ENCODE assay signal across 8 cellular contexts in the genomic region with DNA sequence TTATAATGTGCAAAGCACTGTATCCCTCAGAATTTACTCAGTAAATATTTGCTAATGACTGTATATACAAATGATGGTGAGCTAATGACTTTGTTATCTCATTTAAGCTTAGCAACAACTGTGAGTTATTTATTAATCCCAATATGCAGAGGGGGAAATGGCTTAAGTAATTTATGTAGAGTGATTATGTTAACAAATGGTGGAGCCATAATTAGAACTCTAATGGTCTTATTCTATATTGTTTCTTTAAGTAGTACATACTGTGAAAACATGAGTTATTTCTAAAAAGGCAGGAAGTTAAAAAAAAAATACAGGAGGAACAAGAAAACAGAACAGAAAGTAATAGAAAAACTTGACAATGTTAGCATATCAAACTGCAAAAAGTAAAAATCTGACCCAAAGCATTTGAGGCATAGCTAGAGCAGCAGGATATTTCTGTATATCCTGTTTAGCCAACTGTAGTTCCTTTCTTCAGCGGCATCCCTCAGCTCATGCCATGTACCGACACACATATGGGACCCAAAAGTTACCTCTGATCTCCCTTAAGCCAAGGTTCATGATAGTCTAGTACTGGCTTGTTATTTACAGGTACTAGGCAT.
DNase-seq lines count a peak whose midpoint lies in the region; ATAC-seq and TF ChIP-seq lines count a peak whose summit lies in the region.

No MANE protein-coding gene starts in this region.

- no peak for TF ChIP-seq EP300 in stomach (IDR thresholded peaks at IDR 0.05)

- peaks cover 11% of the 10 kb centered on the region for H3K4me1 Mint-ChIP-seq in activated T-helper 17 cell treated with anti-CD3 and anti-CD28 coated beads, Interleukin-2, amount 50 U/mL, for 72 hours

- TF ChIP-seq CTCF in heart left ventricle (IDR thresholded peaks at IDR 0.05), result no peak
- TF ChIP-seq CTCF in stomach (IDR thresholded peaks at IDR 0.05), result no peak

- intact Hi-C loops in heart left ventricle (cut with DNase I) (no loop called here), Right ventricle myocardium inferior (cut with DNase I) (no loop called here), stomach (cut with DNase I; ENCODE audit: low total_unique reads) (no loop called here)

- H3K27ac ChIP-seq in heart left ventricle (peak overlapping the region in 3 of 12 donors; percentile 4 to 83 (median 30)), stomach (peak overlapping the region; percentile 22 to 84 (median 56))

- H3K4me1 ChIP-seq in heart left ventricle, result peaks cover 0 to 45% (median 16%) of the 10 kb centered on the region in 12 donors
- H3K4me1 ChIP-seq in stomach, result peaks cover 12 to 31% (median 21%) of the 10 kb centered on the region in 4 donors

- H3K4me3 ChIP-seq in heart left ventricle (no peak overlapping the region), stomach (no peak overlapping the region)

- H3K27me3 Mint-ChIP-seq in activated T-helper 17 cell treated with anti-CD3 and anti-CD28 coated beads, Interleukin-2, amount 50 U/mL, for 72 hours, result no peaks in the 10 kb centered on the region

- H3K36me3 Mint-ChIP-seq in activated T-helper 17 cell treated with anti-CD3 and anti-CD28 coated beads, Interleukin-2, amount 50 U/mL, for 72 hours (ENCODE audit: low read depth), result no peaks in the 10 kb centered on the region

- no peaks in the 10 kb centered on the region for H3K9me3 Mint-ChIP-seq in activated T-helper 17 cell treated with anti-CD3 and anti-CD28 coated beads, Interleukin-2, amount 50 U/mL, for 72 hours

- H3K9me3 ChIP-seq in heart left ventricle, result no peaks in the 10 kb centered on the region
- no peaks in the 10 kb centered on the region for H3K9me3 ChIP-seq in stomach

- no peak for TF ChIP-seq POLR2A in heart left ventricle (IDR thresholded peaks at IDR 0.05)
- TF ChIP-seq POLR2A in stomach (IDR thresholded peaks at IDR 0.05), result no peak

- 46 to 61% (median 54%) methylated on average over 2 of the region's 2 CpGs for WGBS in heart left ventricle, 4 donors
- 9 to 37% (median 16%) methylated on average over 2 of the region's 2 CpGs for whole genome bisulfite sequencing in stomach, 5 donors

- H3K27me3 ChIP-seq in heart left ventricle, result no peaks in the 10 kb centered on the region
- no peaks in the 10 kb centered on the region for H3K27me3 ChIP-seq in stomach

- DNase-seq in heart left ventricle, result no peak
- no peak for DNase-seq in Right ventricle myocardium inferior (ENCODE audit: missing footprints)
- DNase-seq in stomach, result no peak
- DNase-seq in OCI-M1 (lab: John Stamatoyannopoulos, UW), result no peak
- DNase-seq in 8988T, result no peak

- ATAC-seq in heart left ventricle (peak in 3 of 4 donors; percentile 38 to 56 (median 55)), Right ventricle myocardium inferior (no peak), HG03175 (IDR thresholded peaks at IDR 0.05; ENCODE audit: unreplicated experiment) (peak; percentile 83), SK-N-SH treated with all-trans-retinoic acid at 6 μM for 48 hours (no peak)
- ATAC-seq in activated T-helper 17 cell treated with anti-CD3 and anti-CD28 coated beads, Interleukin-2, amount 50 U/mL, for 72 hours (replicated peaks), result no peak

- no peak overlapping the region for H3K27ac Mint-ChIP-seq in activated T-helper 17 cell treated with anti-CD3 and anti-CD28 coated beads, Interleukin-2, amount 50 U/mL, for 72 hours

- H3K36me3 ChIP-seq in heart left ventricle (peaks cover 0 to 1% (median 0%) of the 10 kb centered on the region in 9 donors), stomach (no peaks in the 10 kb centered on the region)

- H3K4me3 Mint-ChIP-seq in activated T-helper 17 cell treated with anti-CD3 and anti-CD28 coated beads, Interleukin-2, amount 50 U/mL, for 72 hours, result peak overlapping the region; percentile 27

TF ChIP-seq in SK-N-SH treated with all-trans-retinoic acid at 6 μM for 48 hours, 23 proteins besides CTCF, POLR2A, EP300 and RAD21:
- TF ChIP-seq, protein P1, sequence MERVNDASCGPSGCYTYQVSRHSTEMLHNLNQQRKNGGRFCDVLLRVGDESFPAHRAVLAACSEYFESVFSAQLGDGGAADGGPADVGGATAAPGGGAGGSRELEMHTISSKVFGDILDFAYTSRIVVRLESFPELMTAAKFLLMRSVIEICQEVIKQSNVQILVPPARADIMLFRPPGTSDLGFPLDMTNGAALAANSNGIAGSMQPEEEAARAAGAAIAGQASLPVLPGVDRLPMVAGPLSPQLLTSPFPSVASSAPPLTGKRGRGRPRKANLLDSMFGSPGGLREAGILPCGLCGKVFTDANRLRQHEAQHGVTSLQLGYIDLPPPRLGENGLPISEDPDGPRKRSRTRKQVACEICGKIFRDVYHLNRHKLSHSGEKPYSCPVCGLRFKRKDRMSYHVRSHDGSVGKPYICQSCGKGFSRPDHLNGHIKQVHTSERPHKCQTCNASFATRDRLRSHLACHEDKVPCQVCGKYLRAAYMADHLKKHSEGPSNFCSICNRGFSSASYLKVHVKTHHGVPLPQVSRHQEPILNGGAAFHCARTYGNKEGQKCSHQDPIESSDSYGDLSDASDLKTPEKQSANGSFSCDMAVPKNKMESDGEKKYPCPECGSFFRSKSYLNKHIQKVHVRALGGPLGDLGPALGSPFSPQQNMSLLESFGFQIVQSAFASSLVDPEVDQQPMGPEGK (CRISPR knock-in tag; IDR thresholded peaks at IDR 0.05; ENCODE audit: borderline replicate concordance), result no peak
- TF ChIP-seq PPARA (CRISPR knock-in tag; IDR thresholded peaks at IDR 0.05; ENCODE audit: borderline replicate concordance) (no peak), ARNTL (CRISPR knock-in tag; IDR thresholded peaks at IDR 0.05; ENCODE audit: borderline replicate concordance, low read depth) (no peak), RARB (CRISPR knock-in tag; IDR thresholded peaks at IDR 0.05) (no peak), BACH2 (CRISPR knock-in tag; IDR thresholded peaks at IDR 0.05; ENCODE audit: borderline replicate concordance) (no peak), GLIS3 (CRISPR knock-in tag; IDR thresholded peaks at IDR 0.05) (no peak), ZNF70 (CRISPR knock-in tag; IDR thresholded peaks at IDR 0.05) (no peak), ZFP30 (CRISPR knock-in tag; IDR thresholded peaks at IDR 0.05) (no peak), ZFP3 (CRISPR knock-in tag; IDR thresholded peaks at IDR 0.05) (no peak), ZC3H10 (CRISPR knock-in tag; IDR thresholded peaks at IDR 0.05) (no peak)
- TF ChIP-seq, protein P2, sequence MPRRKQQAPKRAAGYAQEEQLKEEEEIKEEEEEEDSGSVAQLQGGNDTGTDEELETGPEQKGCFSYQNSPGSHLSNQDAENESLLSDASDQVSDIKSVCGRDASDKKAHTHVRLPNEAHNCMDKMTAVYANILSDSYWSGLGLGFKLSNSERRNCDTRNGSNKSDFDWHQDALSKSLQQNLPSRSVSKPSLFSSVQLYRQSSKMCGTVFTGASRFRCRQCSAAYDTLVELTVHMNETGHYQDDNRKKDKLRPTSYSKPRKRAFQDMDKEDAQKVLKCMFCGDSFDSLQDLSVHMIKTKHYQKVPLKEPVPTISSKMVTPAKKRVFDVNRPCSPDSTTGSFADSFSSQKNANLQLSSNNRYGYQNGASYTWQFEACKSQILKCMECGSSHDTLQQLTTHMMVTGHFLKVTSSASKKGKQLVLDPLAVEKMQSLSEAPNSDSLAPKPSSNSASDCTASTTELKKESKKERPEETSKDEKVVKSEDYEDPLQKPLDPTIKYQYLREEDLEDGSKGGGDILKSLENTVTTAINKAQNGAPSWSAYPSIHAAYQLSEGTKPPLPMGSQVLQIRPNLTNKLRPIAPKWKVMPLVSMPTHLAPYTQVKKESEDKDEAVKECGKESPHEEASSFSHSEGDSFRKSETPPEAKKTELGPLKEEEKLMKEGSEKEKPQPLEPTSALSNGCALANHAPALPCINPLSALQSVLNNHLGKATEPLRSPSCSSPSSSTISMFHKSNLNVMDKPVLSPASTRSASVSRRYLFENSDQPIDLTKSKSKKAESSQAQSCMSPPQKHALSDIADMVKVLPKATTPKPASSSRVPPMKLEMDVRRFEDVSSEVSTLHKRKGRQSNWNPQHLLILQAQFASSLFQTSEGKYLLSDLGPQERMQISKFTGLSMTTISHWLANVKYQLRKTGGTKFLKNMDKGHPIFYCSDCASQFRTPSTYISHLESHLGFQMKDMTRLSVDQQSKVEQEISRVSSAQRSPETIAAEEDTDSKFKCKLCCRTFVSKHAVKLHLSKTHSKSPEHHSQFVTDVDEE (CRISPR knock-in tag; IDR thresholded peaks at IDR 0.05), result no peak
- TF ChIP-seq, protein P3, sequence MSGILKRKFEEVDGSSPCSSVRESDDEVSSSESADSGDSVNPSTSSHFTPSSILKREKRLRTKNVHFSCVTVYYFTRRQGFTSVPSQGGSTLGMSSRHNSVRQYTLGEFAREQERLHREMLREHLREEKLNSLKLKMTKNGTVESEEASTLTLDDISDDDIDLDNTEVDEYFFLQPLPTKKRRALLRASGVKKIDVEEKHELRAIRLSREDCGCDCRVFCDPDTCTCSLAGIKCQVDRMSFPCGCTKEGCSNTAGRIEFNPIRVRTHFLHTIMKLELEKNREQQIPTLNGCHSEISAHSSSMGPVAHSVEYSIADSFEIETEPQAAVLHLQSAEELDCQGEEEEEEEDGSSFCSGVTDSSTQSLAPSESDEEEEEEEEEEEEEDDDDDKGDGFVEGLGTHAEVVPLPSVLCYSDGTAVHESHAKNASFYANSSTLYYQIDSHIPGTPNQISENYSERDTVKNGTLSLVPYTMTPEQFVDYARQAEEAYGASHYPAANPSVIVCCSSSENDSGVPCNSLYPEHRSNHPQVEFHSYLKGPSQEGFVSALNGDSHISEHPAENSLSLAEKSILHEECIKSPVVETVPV (CRISPR knock-in tag; IDR thresholded peaks at IDR 0.05), result no peak

Comparison
In these comparisons a context has a peak if more than half of its experiments do, and no peak if none do; other contexts are left out.
1. ATAC-seq: peak in heart left ventricle (3 of 4) and HG03175 (single experiment); none in Right ventricle myocardium inferior (single experiment), activated T-helper 17 cell treated with anti-CD3 and anti-CD28 coated beads, Interleukin-2, amount 50 U/mL, for 72 hours (single experiment) and SK-N-SH treated with all-trans-retinoic acid at 6 μM for 48 hours (single experiment).